ENCODE assay signal across 14 cellular contexts in the genomic region with DNA sequence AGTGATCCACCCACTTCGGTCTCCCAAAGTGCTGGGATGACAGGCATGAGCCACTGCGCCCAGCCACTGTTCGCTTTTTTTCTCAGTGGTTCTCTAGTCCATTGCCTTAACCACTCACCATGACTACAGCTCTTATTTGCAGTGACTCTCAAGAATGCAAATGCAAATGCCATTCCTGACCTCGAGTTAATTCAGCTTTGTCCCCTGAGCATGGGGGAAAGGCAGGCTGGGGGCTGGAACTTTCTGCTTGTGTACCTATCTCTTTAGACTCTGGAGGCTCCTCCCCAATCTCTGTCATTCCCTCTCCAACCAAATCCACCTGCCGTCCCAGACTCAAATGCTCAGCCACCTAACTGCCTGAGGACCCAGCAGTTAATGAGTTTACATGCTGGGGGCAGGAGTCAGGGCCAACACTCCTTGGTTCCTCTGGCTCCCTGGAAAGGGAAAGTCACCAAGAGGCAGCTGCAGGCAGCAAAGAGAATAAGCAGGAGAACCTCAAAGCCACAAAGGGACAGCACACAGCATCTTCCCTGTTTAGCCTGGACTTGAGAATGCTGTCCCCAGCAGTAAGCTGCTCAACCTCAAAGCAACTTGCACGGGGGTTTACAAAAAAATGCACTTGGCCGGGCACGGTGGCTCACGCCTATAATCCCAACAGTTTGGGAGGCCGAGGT. TPM values are rescaled to one million over a fixed set of nuclear protein-coding genes. Genes with fewer than 3 reads are reported as not detected.
A peak's percentile ranks its signal among the peaks of the same experiment; 100 is the strongest.
DNase-seq lines count a peak whose midpoint lies in the region; ATAC-seq and TF ChIP-seq lines count a peak whose summit lies in the region.
"Had no signal": no experiment of that assay in that cellular context is flagged by ENCODE, and none has a peak within 500 bp of the region (broad histone marks: within the 10 kb centered on the region; RNA-seq: fewer than 3 reads in every experiment).

No MANE protein-coding gene starts in this region.

- H3K27ac ChIP-seq in body of pancreas = peak overlapping the region in 2 of 4 donors; percentile 43 to 56
- no peak overlapping the region for H3K27ac ChIP-seq in lower lobe of right lung
- H3K27ac ChIP-seq: prostate gland had no signal

- in situ Hi-C loops in ACHN (cut with HindIII; ENCODE audit: low pct_ligation_motif_present, low pct_unique_long_range_greater_than_20kb, low sequenced_read_pairs) = no loop called here

- TF ChIP-seq POLR2A in body of pancreas (IDR thresholded peaks at IDR 0.05) = no peak

- TF ChIP-seq CTCF in body of pancreas (IDR thresholded peaks at IDR 0.05) (no peak), lower lobe of right lung (IDR thresholded peaks at IDR 0.05) (no peak)

- intact Hi-C loops in body of pancreas (cut with DNase I) = no loop called here
- intact Hi-C loops in lower lobe of right lung (cut with DNase I) = no loop called here

- H3K36me3 ChIP-seq in body of pancreas (replicated peaks in 1 of 2; ENCODE audit: insufficient read depth in 1 of 2, low read depth in 2 of 2) (peaks cover 0 to 13% of the 10 kb centered on the region in 2 donors), lower lobe of right lung (no peaks in the 10 kb centered on the region)
- H3K36me3 ChIP-seq: prostate gland had no signal

- H3K4me3 ChIP-seq in body of pancreas (no peak overlapping the region), lower lobe of right lung (no peak overlapping the region)
- H3K4me3 ChIP-seq: prostate gland had no signal

- ATAC-seq in body of pancreas = peak; percentile 54
- peak; percentile 87 to 89 for ATAC-seq in lower lobe of right lung
- ATAC-seq in HG02884 (IDR thresholded peaks at IDR 0.05; ENCODE audit: unreplicated experiment) = no peak
- no peak for ATAC-seq in HG03196 (IDR thresholded peaks at IDR 0.05; ENCODE audit: unreplicated experiment)

- H3K4me1 ChIP-seq in body of pancreas = peaks cover 51% of the 10 kb centered on the region
- H3K4me1 ChIP-seq in lower lobe of right lung = peaks cover 11% of the 10 kb centered on the region
- H3K4me1 ChIP-seq: prostate gland had no signal

- no peaks in the 10 kb centered on the region for H3K27me3 ChIP-seq in body of pancreas
- H3K27me3 ChIP-seq in lower lobe of right lung (ENCODE audit: low read depth) = no peaks in the 10 kb centered on the region

- DNase-seq in ACHN = peak; percentile 44
- DNase-seq in M059J (ENCODE audit: low read depth) = peak; percentile 60
- DNase-seq in body of pancreas = peak in 1 of 4 donors; percentile 35
- DNase-seq in lower lobe of right lung = peak; percentile 58
- no peak for DNase-seq in cerebellar nuclear complex (lab: John Stamatoyannopoulos, UW)
- DNase-seq in superior temporal gyrus (ENCODE audit: extremely low spot score) = no peak
- DNase-seq: activated CD4-positive, alpha-beta T cell treated with anti-CD3 and anti-CD28 coated beads for 48 hours; NCI-H524; SK-N-SH had no signal

- H3K9me3 ChIP-seq in body of pancreas (no peaks in the 10 kb centered on the region), lower lobe of right lung (no peaks in the 10 kb centered on the region)
- H3K9me3 ChIP-seq: prostate gland, SK-N-SH had no signal

- 56 to 61% methylated on average over 6 to 10 of the region's 10 CpGs for WGBS in body of pancreas, 2 donors

RNA-seq across cellular contexts. Expression of a gene that starts 5.3 kb away (rescaled TPM):
- not detected in 2 replicates for total RNA-seq in M059J (2014; rRNA removed; shearing (Covaris generic))
- 10 to 100 TPM; 11.9 to 13.2 TPM for total RNA-seq in body of pancreas
- 0.24 TPM for total RNA-seq in lower lobe of right lung
- total RNA-seq: chondrocyte, subcutaneous adipose tissue had no signal

RNA-seq across cellular contexts. Expression of a gene that starts 43.3 kb away (rescaled TPM):
- 11.5 and 18.2 TPM in 2 replicates for total RNA-seq in M059J (2014; rRNA removed; shearing (Covaris generic))
- total RNA-seq in body of pancreas (10 to 100 TPM in 1 of 2 donors, 1 to 10 TPM in 1; 6.7 to 11.5 TPM), lower lobe of right lung (12.3 TPM)

Comparison
In these comparisons a context has a peak if more than half of its experiments do, and no peak if none do; other contexts are left out.
1. DNase-seq: peak in ACHN (single experiment), M059J (single experiment) and lower lobe of right lung (single experiment); none in cerebellar nuclear complex (0 of 2) and superior temporal gyrus (single experiment).
2. ATAC-seq: peak in body of pancreas (single experiment) and lower lobe of right lung (2 of 2); none in HG02884 (single experiment) and HG03196 (single experiment).
3. RNA of a gene that starts 5.3 kb away (total RNA-seq): 11.9 to 13.2 TPM in body of pancreas; 0.24 TPM in lower lobe of right lung (single experiment) and not detected in M059J; every median in the first group is over 10 times any median in the second.